1 cellular context compared by ENCODE assay signal in genomic region chr1:44634790-44635189, GRCh38.
TF ChIP-seq lines count a peak whose summit lies in the region.

No MANE protein-coding gene starts in this region.

TF ChIP-seq in K562, 482 proteins besides CTCF, POLR2A, EP300 and RAD21:
- TF ChIP-seq SMARCA5 (IDR thresholded peaks at IDR 0.05): 0 out of 2 replicates have a peak, but pooled peaks have one; percentile 41
- peak; percentile 86 for TF ChIP-seq BCOR (IDR thresholded peaks at IDR 0.05)
- TF ChIP-seq RBM25 (IDR thresholded peaks at IDR 0.05; ENCODE audit: low read depth, low read length, severe bottlenecking): peak; percentile 93
- TF ChIP-seq TAF7 (tag; IDR thresholded peaks at IDR 0.05): no peak
- TF ChIP-seq ELF4 (CRISPR knock-in tag; IDR thresholded peaks at IDR 0.05): no peak
- peak; percentile 48; a peak in 2 of 4 replicates for TF ChIP-seq KDM1A (IDR thresholded peaks at IDR 0.05)
